19 cellular contexts compared by ENCODE assay signal in genomic region chr4:3315566-3315965, GRCh38.
"Had no signal": no experiment of that assay in that cellular context is flagged by ENCODE, and none has a peak within 500 bp of the region (broad histone marks: within the 10 kb centered on the region; RNA-seq: fewer than 3 reads in every experiment).

No MANE protein-coding gene starts in this region.

- DNase-seq: activated CD4-positive, alpha-beta memory T cell treated with anti-CD3 and anti-CD28 coated beads, Interleukin-2, amount 10 ng/mL, durations not matched to agents 7 days and 5 days; activated CD4-positive, alpha-beta T cell treated with anti-CD3 and anti-CD28 coated beads for 4 hours; amniotic stem cell; caudate nucleus; cortex of kidney; effector memory CD4-positive, alpha-beta T cell; foreskin melanocyte; left cardiac atrium; naive thymus-derived CD4-positive, alpha-beta T cell; retina; stimulated activated CD4-positive, alpha-beta T cell treated with anti-CD3 and anti-CD28 coated beads, Interleukin-4, amount 100 ng/mL, for 24 hours; stimulated activated naive CD4-positive, alpha-beta T cell treated with Interleukin-2 at 50 U/mL for 16 hours; SW 1271; transverse colon had no signal

- H3K4me3 ChIP-seq: skin epidermis, transverse colon had no signal

- H3K4me1 Mint-ChIP-seq: activated CD4-positive, alpha-beta memory T cell treated with anti-CD3 and anti-CD28 coated beads, Interleukin-2, amount 10 ng/mL, durations not matched to agents 7 days and 5 days had no signal

- H3K27ac Mint-ChIP-seq: activated CD4-positive, alpha-beta memory T cell treated with anti-CD3 and anti-CD28 coated beads, Interleukin-2, amount 10 ng/mL, durations not matched to agents 7 days and 5 days; activated naive CD4-positive, alpha-beta T cell treated with anti-CD3 and anti-CD28 coated beads, Interleukin-2, amount 50 U/mL, for 72 hours; activated T-helper 2 cell treated with anti-CD3 and anti-CD28 coated beads, Interferon-gamma antibody, Interleukin-2, Interleukin-4, amounts not matched to agents 10 μg/mL and 5 μg/mL and 100 μg/mL, durations not matched to agents 14 hours and 24 hours and 36 hours; WTC11 had no signal

- H3K27me3 Mint-ChIP-seq: activated CD4-positive, alpha-beta memory T cell treated with anti-CD3 and anti-CD28 coated beads, Interleukin-2, amount 10 ng/mL, durations not matched to agents 7 days and 5 days; naive thymus-derived CD4-positive, alpha-beta T cell had no signal

- H3K27me3 ChIP-seq: transverse colon had no signal

- H3K36me3 ChIP-seq: transverse colon had no signal

- H3K9me3 ChIP-seq: transverse colon had no signal

- H3K4me3 Mint-ChIP-seq: activated CD4-positive, alpha-beta memory T cell treated with anti-CD3 and anti-CD28 coated beads, Interleukin-2, amount 10 ng/mL, durations not matched to agents 7 days and 5 days; naive thymus-derived CD4-positive, alpha-beta T cell; WTC11 had no signal

- H3K9me3 Mint-ChIP-seq: activated CD4-positive, alpha-beta memory T cell treated with anti-CD3 and anti-CD28 coated beads, Interleukin-2, amount 10 ng/mL, durations not matched to agents 7 days and 5 days; activated naive CD4-positive, alpha-beta T cell treated with anti-CD3 and anti-CD28 coated beads, Interleukin-2, amount 50 U/mL, for 72 hours; activated T-helper 2 cell treated with anti-CD3 and anti-CD28 coated beads, Interferon-gamma antibody, Interleukin-2, Interleukin-4, amounts not matched to agents 10 μg/mL and 5 μg/mL and 100 μg/mL, durations not matched to agents 14 hours and 24 hours and 36 hours; naive thymus-derived CD4-positive, alpha-beta T cell; WTC11 had no signal

- H3K27ac ChIP-seq: epithelial cell of prostate, skin epidermis, transverse colon had no signal
